ENCODE assay signal across 1 cellular context in genomic region chr11:1760351-1761109, GRCh38.
TF ChIP-seq lines count a peak whose summit lies in the region.

No MANE protein-coding gene starts in this region.

TF ChIP-seq in K562, 482 proteins besides CTCF, POLR2A, EP300 and RAD21 (continued from another document and continues in another):
- TF ChIP-seq AFF4 (CRISPR knock-in tag; IDR thresholded peaks at IDR 0.05) (no peak), POLR3G (IDR thresholded peaks at IDR 0.05; ENCODE audit: extremely low read depth, insufficient read length, insufficient replicate concordance) (no peak), ATF6 (CRISPR knock-in tag; IDR thresholded peaks at IDR 0.05) (no peak), ZNF347 (CRISPR knock-in tag; IDR thresholded peaks at IDR 0.05; ENCODE audit: low read depth) (no peak), ZNF766 (CRISPR knock-in tag; conservative IDR thresholded peaks at IDR 0.05) (peak; percentile 66; the same call in 1 of the 2 replicates), MTA1 (IDR thresholded peaks at IDR 0.05; ENCODE audit: borderline replicate concordance) (no peak), PPARD (CRISPR knock-in tag; IDR thresholded peaks at IDR 0.05) (no peak), HES1 (IDR thresholded peaks at IDR 0.05; ENCODE audit: low read depth) (no peak), BCOR (IDR thresholded peaks at IDR 0.05) (no peak), ZNF592 (IDR thresholded peaks at IDR 0.05) (peak; percentile 76), SMAD4 (CRISPR knock-in tag; conservative IDR thresholded peaks at IDR 0.05) (no peak), SMARCE1 (IDR thresholded peaks at IDR 0.05) (no peak), ZNF384 (IDR thresholded peaks at IDR 0.05; ENCODE audit: low read depth, low read length) (no peak), NRF1 (conservative IDR thresholded peaks at IDR 0.05 in 1 of 2, IDR thresholded peaks at IDR 0.05 in 1 of 2) (peak; percentile 58 to 68), RERE (CRISPR knock-in tag; IDR thresholded peaks at IDR 0.05; ENCODE audit: borderline replicate concordance) (no peak), ZNF449 (CRISPR knock-in tag; IDR thresholded peaks at IDR 0.05) (no peak), ZZZ3 (IDR thresholded peaks at IDR 0.05) (no peak), NBN (IDR thresholded peaks at IDR 0.05; ENCODE audit: low read depth) (no peak), HOMEZ (CRISPR knock-in tag; IDR thresholded peaks at IDR 0.05) (no peak), NUFIP1 (IDR thresholded peaks at IDR 0.05; ENCODE audit: partially characterized antibody) (no peak), FOS (IDR thresholded peaks at IDR 0.05; ENCODE audit: extremely low read depth, insufficient read length) (no peak), ZNF395 (CRISPR knock-in tag; IDR thresholded peaks at IDR 0.05) (peak; percentile 41; the same call in 1 of the 2 replicates), SIN3A (IDR thresholded peaks at IDR 0.05; ENCODE audit: borderline replicate concordance in 2 of 2, control insufficient read depth in 1 of 2, low read depth in 2 of 2, low read length in 2 of 2) (no peak), BHLHE40 (IDR thresholded peaks at IDR 0.05; ENCODE audit: low read length) (peak; percentile 81), CCNT2 (IDR thresholded peaks at IDR 0.05; ENCODE audit: borderline replicate concordance, extremely low read depth, insufficient read length, low read depth, low read length) (peak; percentile 41), CTCFL (IDR thresholded peaks at IDR 0.05; ENCODE audit: borderline replicate concordance, insufficient read depth, low read depth, low read length, poor library complexity, severe bottlenecking) (no peak), ZNF134 (CRISPR knock-in tag; conservative IDR thresholded peaks at IDR 0.05) (no peak), MLLT1 (IDR thresholded peaks at IDR 0.05) (peak in 1 of 2 experiments; percentile 73; a peak in 1 of 4 replicates)
